8 cellular contexts compared by ENCODE assay signal in genomic region chrX:38220024-38220935, GRCh38. TPM values are rescaled to one million over a fixed set of nuclear protein-coding genes. Genes with fewer than 3 reads are reported as not detected.
DNase-seq lines count a peak whose midpoint lies in the region; ATAC-seq lines count a peak whose summit lies in the region.

Gene SRPX, minus strand, starts transcription at chrX:38220871. Its CDS starts 79 bp downstream, at chrX:38220792.

- H3K27ac Mint-ChIP-seq in activated naive CD4-positive, alpha-beta T cell treated with anti-CD3 and anti-CD28 coated beads, Interleukin-2, amount 10 ng/mL, durations not matched to agents 7 days and 5 days, result no peak within 1 kb of the TSS

- peak within 1 kb of the TSS; percentile 43 for H3K4me3 Mint-ChIP-seq in activated naive CD4-positive, alpha-beta T cell treated with anti-CD3 and anti-CD28 coated beads, Interleukin-2, amount 10 ng/mL, durations not matched to agents 7 days and 5 days

- no peaks in the 10 kb centered on the region for H3K36me3 Mint-ChIP-seq in activated naive CD4-positive, alpha-beta T cell treated with anti-CD3 and anti-CD28 coated beads, Interleukin-2, amount 10 ng/mL, durations not matched to agents 7 days and 5 days

- H3K27me3 Mint-ChIP-seq in activated naive CD4-positive, alpha-beta T cell treated with anti-CD3 and anti-CD28 coated beads, Interleukin-2, amount 10 ng/mL, durations not matched to agents 7 days and 5 days, result peaks cover 52% of the 10 kb centered on the region

- peaks cover 6% of the 10 kb centered on the region for H3K4me1 Mint-ChIP-seq in activated naive CD4-positive, alpha-beta T cell treated with anti-CD3 and anti-CD28 coated beads, Interleukin-2, amount 10 ng/mL, durations not matched to agents 7 days and 5 days

- DNase-seq in AG08396 (ENCODE audit: low spot score), result peak; percentile 53
- DNase-seq in NCI-H1105 treated with DMSO at 0.1 percent for 48 hours (lab: John Stamatoyannopoulos, UW), result peak; percentile 23
- DNase-seq in activated naive CD4-positive, alpha-beta T cell treated with anti-CD3 and anti-CD28 coated beads, Interleukin-2, amount 10 ng/mL, durations not matched to agents 7 days and 5 days, result peak; percentile 37
- peak; percentile 53 for DNase-seq in left cardiac atrium
- peak; percentile 73 for DNase-seq in retina
- DNase-seq in activated effector memory CD4-positive, alpha-beta T cell treated with Interleukin-2 at 50 U/mL for 16 hours, result no peak

- intact Hi-C loops in left cardiac atrium (cut with DNase I), result no loop called here

- CTCF ChIA-PET in activated naive CD4-positive, alpha-beta T cell treated with anti-CD3 and anti-CD28 coated beads, Interleukin-2, amount 10 ng/mL, durations not matched to agents 7 days and 5 days (lab: Charles Lee), result interaction anchor here (2.1 kb wide), 1 partner anchor 108 kb away, joined by 8 read pairs; the partner anchor contains the start of gene RPGR

- no peaks in the 10 kb centered on the region for H3K9me3 Mint-ChIP-seq in activated naive CD4-positive, alpha-beta T cell treated with anti-CD3 and anti-CD28 coated beads, Interleukin-2, amount 10 ng/mL, durations not matched to agents 7 days and 5 days

- peak; percentile 69 for ATAC-seq in GM18868 (IDR thresholded peaks at IDR 0.05; ENCODE audit: unreplicated experiment)
- ATAC-seq in left cardiac atrium, result peak; percentile 51 to 84
- no peak for ATAC-seq in HG03280 (IDR thresholded peaks at IDR 0.05; ENCODE audit: unreplicated experiment)

RNA-seq across cellular contexts. Expression of gene SRPX, which starts in this region (rescaled TPM):
- total RNA-seq in left cardiac atrium, result 100 to 1,000 TPM; 101 to 108 TPM
